Comparison of ENCODE assay signal across 1 cellular context in genomic region chr10:125017547-125018298, GRCh38.
TF ChIP-seq lines count a peak whose summit lies in the region.

No MANE protein-coding gene starts in this region.

TF ChIP-seq in GM23338, 12 proteins besides CTCF, POLR2A, EP300 and RAD21 (continued from another document):
- TF ChIP-seq, protein P1, sequence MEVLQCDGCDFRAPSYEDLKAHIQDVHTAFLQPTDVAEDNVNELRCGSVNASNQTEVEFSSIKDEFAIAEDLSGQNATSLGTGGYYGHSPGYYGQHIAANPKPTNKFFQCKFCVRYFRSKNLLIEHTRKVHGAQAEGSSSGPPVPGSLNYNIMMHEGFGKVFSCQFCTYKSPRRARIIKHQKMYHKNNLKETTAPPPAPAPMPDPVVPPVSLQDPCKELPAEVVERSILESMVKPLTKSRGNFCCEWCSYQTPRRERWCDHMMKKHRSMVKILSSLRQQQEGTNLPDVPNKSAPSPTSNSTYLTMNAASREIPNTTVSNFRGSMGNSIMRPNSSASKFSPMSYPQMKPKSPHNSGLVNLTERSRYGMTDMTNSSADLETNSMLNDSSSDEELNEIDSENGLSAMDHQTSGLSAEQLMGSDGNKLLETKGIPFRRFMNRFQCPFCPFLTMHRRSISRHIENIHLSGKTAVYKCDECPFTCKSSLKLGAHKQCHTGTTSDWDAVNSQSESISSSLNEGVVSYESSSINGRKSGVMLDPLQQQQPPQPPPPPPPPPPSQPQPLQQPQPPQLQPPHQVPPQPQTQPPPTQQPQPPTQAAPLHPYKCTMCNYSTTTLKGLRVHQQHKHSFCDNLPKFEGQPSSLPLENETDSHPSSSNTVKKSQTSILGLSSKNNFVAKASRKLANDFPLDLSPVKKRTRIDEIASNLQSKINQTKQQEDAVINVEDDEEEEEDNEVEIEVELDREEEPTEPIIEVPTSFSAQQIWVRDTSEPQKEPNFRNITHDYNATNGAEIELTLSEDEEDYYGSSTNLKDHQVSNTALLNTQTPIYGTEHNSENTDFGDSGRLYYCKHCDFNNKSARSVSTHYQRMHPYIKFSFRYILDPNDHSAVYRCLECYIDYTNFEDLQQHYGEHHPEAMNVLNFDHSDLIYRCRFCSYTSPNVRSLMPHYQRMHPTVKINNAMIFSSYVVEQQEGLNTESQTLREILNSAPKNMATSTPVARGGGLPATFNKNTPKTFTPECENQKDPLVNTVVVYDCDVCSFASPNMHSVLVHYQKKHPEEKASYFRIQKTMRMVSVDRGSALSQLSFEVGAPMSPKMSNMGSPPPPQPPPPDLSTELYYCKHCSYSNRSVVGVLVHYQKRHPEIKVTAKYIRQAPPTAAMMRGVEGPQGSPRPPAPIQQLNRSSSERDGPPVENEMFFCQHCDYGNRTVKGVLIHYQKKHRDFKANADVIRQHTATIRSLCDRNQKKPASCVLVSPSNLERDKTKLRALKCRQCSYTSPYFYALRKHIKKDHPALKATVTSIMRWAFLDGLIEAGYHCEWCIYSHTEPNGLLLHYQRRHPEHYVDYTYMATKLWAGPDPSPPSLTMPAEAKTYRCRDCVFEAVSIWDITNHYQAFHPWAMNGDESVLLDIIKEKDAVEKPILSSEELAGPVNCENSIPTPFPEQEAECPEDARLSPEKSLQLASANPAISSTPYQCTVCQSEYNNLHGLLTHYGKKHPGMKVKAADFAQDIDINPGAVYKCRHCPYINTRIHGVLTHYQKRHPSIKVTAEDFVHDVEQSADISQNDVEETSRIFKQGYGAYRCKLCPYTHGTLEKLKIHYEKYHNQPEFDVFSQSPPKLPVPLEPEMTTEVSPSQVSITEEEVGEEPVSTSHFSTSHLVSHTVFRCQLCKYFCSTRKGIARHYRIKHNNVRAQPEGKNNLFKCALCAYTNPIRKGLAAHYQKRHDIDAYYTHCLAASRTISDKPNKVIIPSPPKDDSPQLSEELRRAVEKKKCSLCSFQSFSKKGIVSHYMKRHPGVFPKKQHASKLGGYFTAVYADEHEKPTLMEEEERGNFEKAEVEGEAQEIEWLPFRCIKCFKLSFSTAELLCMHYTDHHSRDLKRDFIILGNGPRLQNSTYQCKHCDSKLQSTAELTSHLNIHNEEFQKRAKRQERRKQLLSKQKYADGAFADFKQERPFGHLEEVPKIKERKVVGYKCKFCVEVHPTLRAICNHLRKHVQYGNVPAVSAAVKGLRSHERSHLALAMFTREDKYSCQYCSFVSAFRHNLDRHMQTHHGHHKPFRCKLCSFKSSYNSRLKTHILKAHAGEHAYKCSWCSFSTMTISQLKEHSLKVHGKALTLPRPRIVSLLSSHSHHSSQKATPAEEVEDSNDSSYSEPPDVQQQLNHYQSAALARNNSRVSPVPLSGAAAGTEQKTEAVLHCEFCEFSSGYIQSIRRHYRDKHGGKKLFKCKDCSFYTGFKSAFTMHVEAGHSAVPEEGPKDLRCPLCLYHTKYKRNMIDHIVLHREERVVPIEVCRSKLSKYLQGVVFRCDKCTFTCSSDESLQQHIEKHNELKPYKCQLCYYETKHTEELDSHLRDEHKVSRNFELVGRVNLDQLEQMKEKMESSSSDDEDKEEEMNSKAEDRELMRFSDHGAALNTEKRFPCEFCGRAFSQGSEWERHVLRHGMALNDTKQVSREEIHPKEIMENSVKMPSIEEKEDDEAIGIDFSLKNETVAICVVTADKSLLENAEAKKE (CRISPR knock-in tag; IDR thresholded peaks at IDR 0.05), result no peak
- TF ChIP-seq, protein P2, sequence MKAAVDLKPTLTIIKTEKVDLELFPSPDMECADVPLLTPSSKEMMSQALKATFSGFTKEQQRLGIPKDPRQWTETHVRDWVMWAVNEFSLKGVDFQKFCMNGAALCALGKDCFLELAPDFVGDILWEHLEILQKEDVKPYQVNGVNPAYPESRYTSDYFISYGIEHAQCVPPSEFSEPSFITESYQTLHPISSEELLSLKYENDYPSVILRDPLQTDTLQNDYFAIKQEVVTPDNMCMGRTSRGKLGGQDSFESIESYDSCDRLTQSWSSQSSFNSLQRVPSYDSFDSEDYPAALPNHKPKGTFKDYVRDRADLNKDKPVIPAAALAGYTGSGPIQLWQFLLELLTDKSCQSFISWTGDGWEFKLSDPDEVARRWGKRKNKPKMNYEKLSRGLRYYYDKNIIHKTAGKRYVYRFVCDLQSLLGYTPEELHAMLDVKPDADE (IDR thresholded peaks at IDR 0.05), result no peak
- no peak for TF ChIP-seq ZNF114 (CRISPR knock-in tag; IDR thresholded peaks at IDR 0.05)
- no peak for TF ChIP-seq POLR2AphosphoS5 (IDR thresholded peaks at IDR 0.05; ENCODE audit: low read depth)
